8 cellular contexts compared by ENCODE assay signal in the genomic region with DNA sequence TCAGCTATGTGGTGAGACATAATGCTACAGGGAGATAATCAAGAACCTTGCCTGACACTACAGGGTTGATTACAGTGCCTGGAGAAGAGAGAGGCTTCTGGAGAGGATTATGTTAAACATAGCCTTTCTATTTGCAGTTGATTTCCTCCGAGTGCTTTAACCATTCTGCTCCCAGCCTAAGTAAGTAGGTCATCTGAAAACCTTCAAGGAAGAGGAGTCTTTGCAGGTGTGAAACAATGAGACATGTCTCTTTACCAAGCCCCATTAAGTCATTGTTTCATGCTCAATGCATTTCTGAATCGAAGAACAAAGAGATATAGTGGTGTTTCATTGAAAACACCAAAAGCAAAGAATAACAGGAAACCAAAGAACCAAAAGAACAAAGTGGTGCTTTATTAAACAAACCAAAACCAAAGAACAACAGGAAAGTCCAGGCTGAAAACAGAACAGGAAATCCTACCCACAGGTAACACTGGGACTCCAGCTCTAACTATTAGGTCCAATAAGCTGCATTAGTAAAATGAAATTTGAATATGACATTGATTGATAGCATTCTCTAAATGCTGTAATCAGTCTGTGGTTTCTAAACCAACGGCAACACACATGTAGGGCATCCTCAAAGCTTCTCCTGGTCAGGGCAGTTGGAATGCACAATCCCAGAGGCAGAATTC.
DNase-seq lines count a peak whose midpoint lies in the region; ATAC-seq lines count a peak whose summit lies in the region.

No MANE protein-coding gene starts in this region.

- peaks cover 4% of the 10 kb centered on the region for H3K9me3 Mint-ChIP-seq in activated T-helper 1 cell treated with anti-CD3 and anti-CD28 coated beads, Interleukin-12 subunit alpha, Interleukin-12 subunit beta, Interleukin-2, Interleukin-4 antibody, amounts not matched to agents 30 ng/mL and 10 ng/mL and 1 ng/mL, durations not matched to agents 14 hours and 24 hours and 36 hours

- no peaks in the 10 kb centered on the region for H3K36me3 Mint-ChIP-seq in activated T-helper 1 cell treated with anti-CD3 and anti-CD28 coated beads, Interleukin-12 subunit alpha, Interleukin-12 subunit beta, Interleukin-2, Interleukin-4 antibody, amounts not matched to agents 30 ng/mL and 10 ng/mL and 1 ng/mL, durations not matched to agents 14 hours and 24 hours and 36 hours (ENCODE audit: low read depth)

- intact Hi-C loops in activated T-helper 1 cell treated with anti-CD3 and anti-CD28 coated beads, Interleukin-12 subunit alpha, Interleukin-12 subunit beta, Interleukin-2, Interleukin-4 antibody, amounts not matched to agents 30 ng/mL and 10 ng/mL and 1 ng/mL, durations not matched to agents 14 hours and 24 hours and 36 hours (cut with micrococcal nuclease) = no loop called here

- no peaks in the 10 kb centered on the region for H3K27me3 Mint-ChIP-seq in activated T-helper 1 cell treated with anti-CD3 and anti-CD28 coated beads, Interleukin-12 subunit alpha, Interleukin-12 subunit beta, Interleukin-2, Interleukin-4 antibody, amounts not matched to agents 30 ng/mL and 10 ng/mL and 1 ng/mL, durations not matched to agents 14 hours and 24 hours and 36 hours (ENCODE audit: insufficient read depth)

- DNase-seq in NCI-H69 (lab: John Stamatoyannopoulos, UW) (peak; percentile 74), left lobe of liver (ENCODE audit: low spot score) (no peak), NCI-H2171 treated with DMSO at 0.1 percent for 48 hours (lab: John Stamatoyannopoulos, UW) (no peak), LoVo (ENCODE audit: low spot score) (no peak), MV-4-11 (lab: John Stamatoyannopoulos, UW) (no peak)
- no peak for DNase-seq in activated T-helper 1 cell treated with anti-CD3 and anti-CD28 coated beads, Interleukin-12 subunit alpha, Interleukin-12 subunit beta, Interleukin-2, Interleukin-4 antibody, amounts not matched to agents 30 ng/mL and 10 ng/mL and 1 ng/mL, durations not matched to agents 14 hours and 24 hours and 36 hours (ENCODE audit: low spot score)

- ATAC-seq in GM18511 (IDR thresholded peaks at IDR 0.05; ENCODE audit: unreplicated experiment) = peak; percentile 80
- peak; percentile 70 for ATAC-seq in HG02623 (IDR thresholded peaks at IDR 0.05; ENCODE audit: unreplicated experiment)
- ATAC-seq in left lobe of liver = peak; percentile 13

- peaks cover 16% of the 10 kb centered on the region for H3K4me1 Mint-ChIP-seq in activated T-helper 1 cell treated with anti-CD3 and anti-CD28 coated beads, Interleukin-12 subunit alpha, Interleukin-12 subunit beta, Interleukin-2, Interleukin-4 antibody, amounts not matched to agents 30 ng/mL and 10 ng/mL and 1 ng/mL, durations not matched to agents 14 hours and 24 hours and 36 hours (ENCODE audit: low read depth)

- no peak overlapping the region for H3K4me3 Mint-ChIP-seq in activated T-helper 1 cell treated with anti-CD3 and anti-CD28 coated beads, Interleukin-12 subunit alpha, Interleukin-12 subunit beta, Interleukin-2, Interleukin-4 antibody, amounts not matched to agents 30 ng/mL and 10 ng/mL and 1 ng/mL, durations not matched to agents 14 hours and 24 hours and 36 hours

- no peak overlapping the region for H3K27ac Mint-ChIP-seq in activated T-helper 1 cell treated with anti-CD3 and anti-CD28 coated beads, Interleukin-12 subunit alpha, Interleukin-12 subunit beta, Interleukin-2, Interleukin-4 antibody, amounts not matched to agents 30 ng/mL and 10 ng/mL and 1 ng/mL, durations not matched to agents 14 hours and 24 hours and 36 hours

Comparison
In these comparisons a context has a peak if more than half of its experiments do, and no peak if none do; other contexts are left out.
1. ATAC-seq: peak in every context shown above with its lines; median percentile 80 in GM18511; 70 in HG02623; 13 in left lobe of liver.